10 cellular contexts compared by ENCODE assay signal in the genomic region with DNA sequence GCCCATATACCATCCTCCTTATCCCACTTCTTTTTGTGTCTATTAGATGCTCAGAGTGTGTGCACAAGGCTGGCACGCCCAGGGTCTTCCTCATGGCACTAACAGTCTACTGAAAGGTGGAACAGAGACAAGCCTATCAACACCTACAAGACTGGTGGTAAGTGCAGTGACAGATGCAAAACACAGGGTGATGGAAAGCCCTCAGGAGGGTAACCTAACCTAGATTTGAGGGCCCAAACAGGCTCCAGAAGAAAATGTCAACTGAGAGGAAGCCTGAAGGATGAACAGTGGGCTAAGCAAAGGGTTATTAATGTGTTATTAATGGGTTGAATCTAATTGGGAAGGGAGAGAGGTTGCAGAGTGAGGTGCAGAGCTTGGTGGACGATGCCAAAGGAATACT. TPM values are rescaled to one million over a fixed set of nuclear protein-coding genes. Genes with fewer than 3 reads are reported as not detected.
DNase-seq lines count a peak whose midpoint lies in the region; TF ChIP-seq lines count a peak whose summit lies in the region.
"Had no signal": no experiment of that assay in that cellular context is flagged by ENCODE, and none has a peak within 500 bp of the region (broad histone marks: within the 10 kb centered on the region; RNA-seq: fewer than 3 reads in every experiment).

No MANE protein-coding gene starts in this region.

- H3K4me1 ChIP-seq in BLaER1 (peaks cover 30% of the 10 kb centered on the region), duodenal mucosa (ENCODE audit: control insufficient read depth in 1 of 2, insufficient read depth in 2 of 2, low read length in 2 of 2) (peaks cover 15 to 32% of the 10 kb centered on the region in 2 donors), neural progenitor cell (peaks cover 33% of the 10 kb centered on the region)

- peak overlapping the region; percentile 91 for H3K4me3 Mint-ChIP-seq in neural progenitor cell

- H3K9ac ChIP-seq in BLaER1 (no peak overlapping the region), duodenal mucosa (ENCODE audit: low read depth in 1 of 2, low read length in 2 of 2) (peak overlapping the region in 1 of 2 donors; percentile 48), neural progenitor cell (no peak overlapping the region)

- H3K27me3 Mint-ChIP-seq in neural progenitor cell (ENCODE audit: insufficient read depth, low read depth), result peaks cover 20% of the 10 kb centered on the region

- peaks cover 3% of the 10 kb centered on the region for H3K79me2 ChIP-seq in neural progenitor cell (ENCODE audit: low read depth)

- TF ChIP-seq CTCF in neural progenitor cell (IDR thresholded peaks at IDR 0.05), result no peak

- no peak for DNase-seq in MG63
- DNase-seq in neural progenitor cell (ENCODE audit: low spot score), result no peak
- no peak for DNase-seq in NCI-H2227 treated with DMSO at 0.1 percent for 48 hours (lab: John Stamatoyannopoulos, UW)
- no peak for DNase-seq in stimulated activated naive CD4-positive, alpha-beta T cell treated with Interleukin-2 at 50 U/mL for 16 hours (lab: John Stamatoyannopoulos, UW)
- DNase-seq in stimulated activated CD8-positive, alpha-beta memory T cell treated with anti-CD3 and anti-CD28 coated beads, Interleukin-4, amount 100 ng/mL, for 48 hours, result no peak
- DNase-seq in NOMO-1 treated with DMSO at 0.1 percent for 48 hours (lab: John Stamatoyannopoulos, UW; ENCODE audit: unreplicated experiment), result no peak
- DNase-seq: activated effector memory CD4-positive, alpha-beta T cell treated with Interleukin-2 at 50 U/mL for 16 hours; GOT3 had no signal

- H3K27me3 ChIP-seq in BLaER1 (no peaks in the 10 kb centered on the region), MG63 (no peaks in the 10 kb centered on the region), duodenal mucosa (ENCODE audit: control insufficient read depth in 1 of 2, insufficient read depth in 2 of 2, low read length in 2 of 2) (no peaks in the 10 kb centered on the region), neural progenitor cell (peaks cover 22% of the 10 kb centered on the region)

- H3K4me2 ChIP-seq in BLaER1 (peak overlapping the region; percentile 88; the same call in 1 of the 2 replicates), neural progenitor cell (peak overlapping the region; percentile 96)

- no peaks in the 10 kb centered on the region for H3K9me3 Mint-ChIP-seq in neural progenitor cell

- H3K36me3 ChIP-seq in BLaER1, result no peaks in the 10 kb centered on the region
- H3K36me3 ChIP-seq in MG63, result no peaks in the 10 kb centered on the region
- no peaks in the 10 kb centered on the region for H3K36me3 ChIP-seq in duodenal mucosa (ENCODE audit: control insufficient read depth in 1 of 2, insufficient read depth in 2 of 2, low read length in 2 of 2)
- H3K36me3 ChIP-seq in neural progenitor cell, result no peaks in the 10 kb centered on the region

- H2AFZ ChIP-seq in neural progenitor cell (replicated peaks), result no peak overlapping the region

- peaks cover 40% of the 10 kb centered on the region for H3F3A ChIP-seq in neural progenitor cell (ENCODE audit: low read depth)

- H3K4me3 ChIP-seq in BLaER1 (no peak overlapping the region), MG63 (peak overlapping the region; percentile 60; the same call in 1 of the 2 replicates), duodenal mucosa (ENCODE audit: low read depth in 1 of 2, low read length in 2 of 2) (peak overlapping the region; percentile 89 to 97), neural progenitor cell (no peak overlapping the region)

- no peak overlapping the region for H3K27ac ChIP-seq in BLaER1
- no peak overlapping the region for H3K27ac ChIP-seq in duodenal mucosa (ENCODE audit: low read depth, low read length)
- H3K27ac ChIP-seq in neural progenitor cell, result no peak overlapping the region

- H4K20me1 ChIP-seq in BLaER1 (no peaks in the 10 kb centered on the region), neural progenitor cell (ENCODE audit: low read depth) (no peaks in the 10 kb centered on the region)

- H3K4me1 Mint-ChIP-seq in neural progenitor cell, result peaks cover 16% of the 10 kb centered on the region

- H3K9me3 ChIP-seq in BLaER1 (no peaks in the 10 kb centered on the region), MG63 (no peaks in the 10 kb centered on the region), duodenal mucosa (ENCODE audit: control insufficient read depth in 1 of 2, low read length in 2 of 2) (no peaks in the 10 kb centered on the region), neural progenitor cell (ENCODE audit: low read depth) (no peaks in the 10 kb centered on the region)

- H3K27ac Mint-ChIP-seq in neural progenitor cell, result no peak overlapping the region

- no peaks in the 10 kb centered on the region for H3K36me3 Mint-ChIP-seq in neural progenitor cell

RNA-seq across cellular contexts. Expression of gene FAS, which starts 1.2 kb away (rescaled TPM):
- 12.5 and 13.9 TPM in 2 replicates for total RNA-seq in MG63 (2014; rRNA removed; shearing (Covaris generic); ENCODE audit: low replicate concordance)
- total RNA-seq in neural progenitor cell (ENCODE audit: low replicate concordance), result 9.2 and 11.1 TPM in 2 replicates

RNA-seq across cellular contexts. Expression of gene ACTA2, which starts 36.9 kb away (rescaled TPM):
- total RNA-seq in MG63 (2014; rRNA removed; shearing (Covaris generic); ENCODE audit: low replicate concordance), result 19.4 and 24.2 TPM in 2 replicates
- 19.0 and 22.3 TPM in 2 replicates for total RNA-seq in neural progenitor cell (ENCODE audit: low replicate concordance)

Comparison
In these comparisons a context has a peak if more than half of its experiments do, and no peak if none do; other contexts are left out.
1. H3K4me3 ChIP-seq: peak in MG63 (single experiment) and duodenal mucosa (2 of 2); none in BLaER1 (single experiment) and neural progenitor cell (single experiment).